Comparison of ENCODE assay signal across 13 cellular contexts in the genomic region with DNA sequence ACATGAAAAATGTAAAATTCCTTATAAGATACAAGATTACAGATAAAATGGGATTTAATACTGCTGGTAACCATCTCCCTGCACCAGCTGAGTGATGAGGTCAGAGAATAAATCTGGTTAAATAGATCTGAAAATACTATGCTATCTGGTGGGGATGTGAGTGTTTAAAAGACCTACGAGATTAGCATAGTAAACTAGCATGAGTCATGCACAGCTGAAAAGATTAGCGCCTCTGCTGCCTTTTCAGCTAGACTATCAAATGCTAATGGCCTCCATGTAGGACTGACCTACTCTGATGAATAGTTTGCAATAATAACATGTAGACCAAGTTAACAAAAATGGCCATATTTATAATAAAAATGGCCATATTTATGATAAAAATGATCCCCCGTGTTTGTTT.
"Had no signal": no experiment of that assay in that cellular context is flagged by ENCODE, and none has a peak within 500 bp of the region (broad histone marks: within the 10 kb centered on the region; RNA-seq: fewer than 3 reads in every experiment).

No MANE protein-coding gene starts in this region.

- DNase-seq: activated CD4-positive, alpha-beta T cell treated with anti-CD3 and anti-CD28 coated beads, Interleukin-2, amount 50 U/mL, for 4 hours; activated CD4-positive, CD25-positive, alpha-beta regulatory T cell treated with anti-CD3 and anti-CD28 coated beads, Interleukin-2, amount 50 U/mL, for 72 hours; activated naive CD8-positive, alpha-beta T cell treated with anti-CD3 and anti-CD28 coated beads, Interleukin-2, amount 10 ng/mL, durations not matched to agents 7 days and 5 days; activated T-cell treated with anti-CD3 and anti-CD28 coated beads, Interleukin-2, amount 50 U/mL, for 48 hours; aorta; effector memory CD4-positive, alpha-beta T cell; heart right ventricle; kidney; retina had no signal

- H3K27me3 ChIP-seq: heart right ventricle had no signal

- H2AFZ ChIP-seq: parathyroid adenoma had no signal

- H3K79me2 ChIP-seq: parathyroid adenoma had no signal

- H3K4me1 ChIP-seq: heart right ventricle, parathyroid adenoma had no signal

- H3K36me3 ChIP-seq: heart right ventricle had no signal

- H3K4me3 ChIP-seq: heart right ventricle, skin epidermis had no signal

- H3K9ac ChIP-seq: parathyroid adenoma had no signal

- FAIRE-seq: frontal cortex, kidney, urothelium cell line had no signal

- H3K27ac ChIP-seq: heart right ventricle, parathyroid adenoma, skin epidermis had no signal
